ENCODE assay signal across 23 cellular contexts in genomic region chr19:2343289-2343982, GRCh38. TPM values are rescaled to one million over a fixed set of nuclear protein-coding genes. Genes with fewer than 3 reads are reported as not detected.
"Had no signal": no experiment of that assay in that cellular context is flagged by ENCODE, and none has a peak within 500 bp of the region (broad histone marks: within the 10 kb centered on the region; RNA-seq: fewer than 3 reads in every experiment).

No MANE protein-coding gene starts in this region.

- H3K4me1 ChIP-seq: breast epithelium had no signal

- ATAC-seq: activated CD8-positive, alpha-beta T cell treated with anti-CD3 and anti-CD28 coated beads for 36 hours; activated T-cell treated with anti-CD3 and anti-CD28 coated beads, Interleukin-2, amount 50 U/mL, for 72 hours; T-cell had no signal

- H3K9me3 Mint-ChIP-seq: activated CD8-positive, alpha-beta T cell treated with anti-CD3 and anti-CD28 coated beads for 36 hours; activated naive CD4-positive, alpha-beta T cell treated with anti-CD3 and anti-CD28 coated beads, Interleukin-2, amount 50 U/mL, for 24 hours; activated T-cell treated with anti-CD3 and anti-CD28 coated beads, Interleukin-2, amount 50 U/mL, for 72 hours; T-cell had no signal

- H3K27ac ChIP-seq: breast epithelium, SK-N-MC, VCaP had no signal

- H3K4me3 ChIP-seq: breast epithelium, MG63, SK-N-MC had no signal

- H3K27me3 ChIP-seq: breast epithelium, MG63 had no signal

- H3K27me3 Mint-ChIP-seq: activated CD8-positive, alpha-beta T cell treated with anti-CD3 and anti-CD28 coated beads for 36 hours; activated naive CD4-positive, alpha-beta T cell treated with anti-CD3 and anti-CD28 coated beads, Interleukin-2, amount 50 U/mL, for 24 hours; T-cell had no signal

- H3K4me3 Mint-ChIP-seq: activated CD8-positive, alpha-beta T cell treated with anti-CD3 and anti-CD28 coated beads for 36 hours; activated naive CD4-positive, alpha-beta T cell treated with anti-CD3 and anti-CD28 coated beads, Interleukin-2, amount 50 U/mL, for 24 hours; activated T-cell treated with anti-CD3 and anti-CD28 coated beads, Interleukin-2, amount 50 U/mL, for 72 hours; T-cell had no signal

- H3K36me3 ChIP-seq: breast epithelium, MG63 had no signal

- H3K27ac Mint-ChIP-seq: activated CD8-positive, alpha-beta T cell treated with anti-CD3 and anti-CD28 coated beads for 36 hours; activated naive CD4-positive, alpha-beta T cell treated with anti-CD3 and anti-CD28 coated beads, Interleukin-2, amount 50 U/mL, for 24 hours; activated T-cell treated with anti-CD3 and anti-CD28 coated beads, Interleukin-2, amount 50 U/mL, for 72 hours; T-cell had no signal

- H3K4me1 Mint-ChIP-seq: activated naive CD4-positive, alpha-beta T cell treated with anti-CD3 and anti-CD28 coated beads, Interleukin-2, amount 50 U/mL, for 24 hours; T-cell had no signal

- DNase-seq: activated CD4-positive, alpha-beta T cell treated with anti-CD3 and anti-CD28 coated beads for 4 hours; activated CD8-positive, alpha-beta memory T cell treated with anti-CD3 and anti-CD28 coated beads, Interleukin-2, amount 50 U/mL, for 4 hours; activated CD8-positive, alpha-beta T cell treated with anti-CD3 and anti-CD28 coated beads for 36 hours; activated T-cell treated with anti-CD3 and anti-CD28 coated beads, Interleukin-2, amount 50 U/mL, for 72 hours; aorta; MG63; MV-4-11; NCI-H1092 treated with DMSO at 0.1 percent for 48 hours; NCI-H1417 treated with DMSO at 0.1 percent for 48 hours; NCI-H1694; NCI-H2029; NCI-H345; NCI-H510A; NCI-H526 treated with DMSO at 0.1 percent for 48 hours; NCI-H82; T-cell; T-helper 2 cell; T1000 had no signal

- H3K36me3 Mint-ChIP-seq: T-cell had no signal

- H3K9me3 ChIP-seq: breast epithelium, MG63 had no signal

RNA-seq across cellular contexts. Expression of gene TMPRSS9, which starts 16.6 kb away (rescaled TPM):
- total RNA-seq: activated CD8-positive, alpha-beta T cell treated with anti-CD3 and anti-CD28 coated beads for 36 hours; RPMI7951; T-cell had no signal
- polyA plus RNA-seq: aorta had no signal

RNA-seq across cellular contexts. Expression of gene LINGO3, which starts 35.5 kb away (rescaled TPM):
- total RNA-seq: activated T-cell treated with anti-CD3 and anti-CD28 coated beads, Interleukin-2, amount 50 U/mL, for 72 hours; aorta; RPMI7951 had no signal
